Comparison of ENCODE assay signal across 1 cellular context in genomic region chr1:155967410-155968400, GRCh38.
TF ChIP-seq lines count a peak whose summit lies in the region.

No MANE protein-coding gene starts in this region.

TF ChIP-seq in HepG2, 621 proteins besides CTCF, POLR2A, EP300 and RAD21 (continued from another document and continues in another):
- TF ChIP-seq ZNF614 (CRISPR knock-in tag; IDR thresholded peaks at IDR 0.05; ENCODE audit: borderline replicate concordance) = peak; percentile 56; the same call in 1 of the 2 replicates
- no peak for TF ChIP-seq FLYWCH1 (CRISPR knock-in tag; IDR thresholded peaks at IDR 0.05)
- TF ChIP-seq HNF4G (IDR thresholded peaks at IDR 0.05; ENCODE audit: borderline replicate concordance, low read depth, low read length) = peak; percentile 92
- TF ChIP-seq HNF4G (CRISPR knock-in tag; IDR thresholded peaks at IDR 0.05; ENCODE audit: borderline replicate concordance, low read depth) = peak; percentile 75; the same call in 1 of the 2 replicates
- TF ChIP-seq ZNF432 (CRISPR knock-in tag; IDR thresholded peaks at IDR 0.05; ENCODE audit: borderline replicate concordance) = no peak
- no peak for TF ChIP-seq HNRNPUL1 (IDR thresholded peaks at IDR 0.05; ENCODE audit: low read depth, low read length)
- TF ChIP-seq ZNF446 (CRISPR knock-in tag; IDR thresholded peaks at IDR 0.05) = no peak
- TF ChIP-seq ZNF275 (CRISPR knock-in tag; IDR thresholded peaks at IDR 0.05; ENCODE audit: borderline replicate concordance) = no peak
- TF ChIP-seq ZBTB49 (CRISPR knock-in tag; IDR thresholded peaks at IDR 0.05; ENCODE audit: borderline replicate concordance) = no peak
- TF ChIP-seq ZNF670 (CRISPR knock-in tag; IDR thresholded peaks at IDR 0.05; ENCODE audit: borderline replicate concordance) = no peak; the same call in 1 of the 2 replicates
- TF ChIP-seq PTBP1 (IDR thresholded peaks at IDR 0.05; ENCODE audit: low read depth, low read length, poor library complexity, severe bottlenecking) = no peak
- TF ChIP-seq SCMH1 (CRISPR knock-in tag; IDR thresholded peaks at IDR 0.05; ENCODE audit: borderline replicate concordance) = no peak
- TF ChIP-seq CEBPB (IDR thresholded peaks at IDR 0.05; ENCODE audit: borderline replicate concordance, low read depth, low read length) = no peak
- TF ChIP-seq GATA4 (IDR thresholded peaks at IDR 0.05; ENCODE audit: borderline replicate concordance, low read depth) = no peak
- TF ChIP-seq ZNF503 (CRISPR knock-in tag; IDR thresholded peaks at IDR 0.05) = no peak
- 0 out of 2 replicates have a peak, but pooled peaks have one; percentile 66 for TF ChIP-seq ZNF510 (CRISPR knock-in tag; IDR thresholded peaks at IDR 0.05; ENCODE audit: low read depth)
- no peak for TF ChIP-seq IRF1 (CRISPR knock-in tag; IDR thresholded peaks at IDR 0.05; ENCODE audit: low read depth)
- no peak for TF ChIP-seq ATF6 (CRISPR knock-in tag; conservative IDR thresholded peaks at IDR 0.05)
- 0 out of 2 replicates have a peak, but pooled peaks have one; percentile 83 for TF ChIP-seq BCL3 (CRISPR knock-in tag; IDR thresholded peaks at IDR 0.05)
- TF ChIP-seq GTF3A (CRISPR knock-in tag; conservative IDR thresholded peaks at IDR 0.05) = no peak
- TF ChIP-seq ZNF766 (CRISPR knock-in tag; IDR thresholded peaks at IDR 0.05; ENCODE audit: borderline replicate concordance) = no peak; the same call in 1 of the 2 replicates
- TF ChIP-seq SP1 (IDR thresholded peaks at IDR 0.05) = no peak
- no peak for TF ChIP-seq SP1 (CRISPR knock-in tag; IDR thresholded peaks at IDR 0.05)
- peak; percentile 79; the same call in 1 of the 2 replicates for TF ChIP-seq ZNF572 (CRISPR knock-in tag; IDR thresholded peaks at IDR 0.05)
- peak; percentile 84; the same call in 1 of the 2 replicates for TF ChIP-seq ZSCAN21 (CRISPR knock-in tag; IDR thresholded peaks at IDR 0.05; ENCODE audit: borderline replicate concordance)
- no peak for TF ChIP-seq ZNF800 (CRISPR knock-in tag; IDR thresholded peaks at IDR 0.05)
- TF ChIP-seq CEBPZ (IDR thresholded peaks at IDR 0.05; ENCODE audit: low read length) = no peak
- no peak for TF ChIP-seq ZNF251 (CRISPR knock-in tag; IDR thresholded peaks at IDR 0.05)
- no peak for TF ChIP-seq ZNF543 (CRISPR knock-in tag; IDR thresholded peaks at IDR 0.05)
- no peak for TF ChIP-seq ZNF646 (CRISPR knock-in tag; IDR thresholded peaks at IDR 0.05)
